Comparison of ENCODE assay signal across 11 cellular contexts in genomic region chrX:137428251-137428661, GRCh38.
DNase-seq lines count a peak whose midpoint lies in the region; ATAC-seq, FAIRE-seq and TF ChIP-seq lines count a peak whose summit lies in the region.
"Had no signal": no experiment of that assay in that cellular context is flagged by ENCODE, and none has a peak within 500 bp of the region (broad histone marks: within the 10 kb centered on the region; RNA-seq: fewer than 3 reads in every experiment).

No MANE protein-coding gene starts in this region.

- peak overlapping the region; percentile 66 for H3K4me3 Mint-ChIP-seq in activated CD4-positive, alpha-beta T cell treated with anti-CD3 and anti-CD28 coated beads for 36 hours
- peak overlapping the region; percentile 83 to 88 for H3K4me3 Mint-ChIP-seq in stimulated activated naive CD8-positive, alpha-beta T cell treated with anti-CD3 and anti-CD28 coated beads, Interleukin-15, amount 100 ng/mL, for 72 hours

- no peaks in the 10 kb centered on the region for H3K36me3 ChIP-seq in ascending aorta
- H3K36me3 ChIP-seq in kidney (ENCODE audit: control insufficient read depth in 1 of 2, insufficient read depth in 2 of 2, low read length in 2 of 2): no peaks in the 10 kb centered on the region

- no peak overlapping the region for H3K9ac ChIP-seq in kidney (ENCODE audit: low read length in 2 of 2)

- H3K27me3 ChIP-seq in ascending aorta: peaks cover 29% of the 10 kb centered on the region

- peaks cover 4% of the 10 kb centered on the region for H3K4me1 Mint-ChIP-seq in activated CD4-positive, alpha-beta T cell treated with anti-CD3 and anti-CD28 coated beads for 36 hours
- H3K4me1 Mint-ChIP-seq in stimulated activated naive CD8-positive, alpha-beta T cell treated with anti-CD3 and anti-CD28 coated beads, Interleukin-15, amount 100 ng/mL, for 72 hours: peaks cover 19% of the 10 kb centered on the region

- no peaks in the 10 kb centered on the region for H3K9me3 ChIP-seq in ascending aorta
- H3K9me3 ChIP-seq in kidney (ENCODE audit: control insufficient read depth in 1 of 2, low read length in 2 of 2): no peaks in the 10 kb centered on the region

- H3K4me3 ChIP-seq in ascending aorta (peak overlapping the region; percentile 45 to 63), kidney (ENCODE audit: low read length in 2 of 2) (peak overlapping the region; percentile 18 to 47)

- POLR2A ChIA-PET in activated CD4-positive, alpha-beta T cell treated with anti-CD3 and anti-CD28 coated beads for 36 hours (lab: Charles Lee): no interaction called here

- H3K27ac ChIP-seq in ascending aorta (no peak overlapping the region), kidney (ENCODE audit: low read depth in 2 of 2, low read length in 2 of 2) (no peak overlapping the region)
- H3K27ac ChIP-seq: C4-2B had no signal

- FAIRE-seq in kidney (lab: Jason Lieb, UNC): no peak

- intact Hi-C loops in activated CD4-positive, alpha-beta T cell treated with anti-CD3 and anti-CD28 coated beads for 36 hours (cut with DNase I, micrococcal nuclease): loop anchor here in 1 of 2 experiments (5.0 kb wide), 1 partner anchor 139 kb away; the partner anchor contains the start of gene ZIC3
- intact Hi-C loops in ascending aorta (cut with DNase I): no loop called here
- intact Hi-C loops in kidney (cut with DNase I): no loop called here

- ATAC-seq in activated CD4-positive, alpha-beta T cell treated with anti-CD3 and anti-CD28 coated beads for 36 hours: no peak
- ATAC-seq in stimulated activated naive CD8-positive, alpha-beta T cell treated with anti-CD3 and anti-CD28 coated beads, Interleukin-15, amount 100 ng/mL, for 72 hours: peak; percentile 50

- peak; percentile 7 for DNase-seq in activated CD4-positive, alpha-beta T cell treated with anti-CD3 and anti-CD28 coated beads for 36 hours
- no peak for DNase-seq in activated CD4-positive, alpha-beta T cell treated with anti-CD3 and anti-CD28 coated beads for 1 hour
- DNase-seq in ascending aorta (ENCODE audit: low spot score in 2 of 2) (no peak), kidney (peak; percentile 41), COR-L47 (lab: John Stamatoyannopoulos, UW) (no peak), hypothalamus (lab: John Stamatoyannopoulos, UW) (no peak), retina (no peak)
- peak in 1 of 2 donors; percentile 9 for DNase-seq in stimulated activated naive CD8-positive, alpha-beta T cell treated with anti-CD3 and anti-CD28 coated beads, Interleukin-15, amount 100 ng/mL, for 72 hours
- DNase-seq: activated gamma-delta T cell treated with Interleukin-2 at 50 U/mL for 16 hours, NCI-H1092 had no signal

- no peak overlapping the region for H3K27ac Mint-ChIP-seq in activated CD4-positive, alpha-beta T cell treated with anti-CD3 and anti-CD28 coated beads for 36 hours
- no peak overlapping the region for H3K27ac Mint-ChIP-seq in stimulated activated naive CD8-positive, alpha-beta T cell treated with anti-CD3 and anti-CD28 coated beads, Interleukin-15, amount 100 ng/mL, for 72 hours

- CTCF ChIA-PET in activated CD4-positive, alpha-beta T cell treated with anti-CD3 and anti-CD28 coated beads for 36 hours (lab: Charles Lee): no interaction called here

- no peaks in the 10 kb centered on the region for H3K36me3 Mint-ChIP-seq in activated CD4-positive, alpha-beta T cell treated with anti-CD3 and anti-CD28 coated beads for 36 hours (ENCODE audit: low read depth)

- H3K27me3 Mint-ChIP-seq in activated CD4-positive, alpha-beta T cell treated with anti-CD3 and anti-CD28 coated beads for 36 hours: peaks cover 53% of the 10 kb centered on the region
- peaks cover 86% of the 10 kb centered on the region for H3K27me3 Mint-ChIP-seq in stimulated activated naive CD8-positive, alpha-beta T cell treated with anti-CD3 and anti-CD28 coated beads, Interleukin-15, amount 100 ng/mL, for 72 hours

- H3K9me3 Mint-ChIP-seq in activated CD4-positive, alpha-beta T cell treated with anti-CD3 and anti-CD28 coated beads for 36 hours (ENCODE audit: low read depth): no peaks in the 10 kb centered on the region
- no peaks in the 10 kb centered on the region for H3K9me3 Mint-ChIP-seq in stimulated activated naive CD8-positive, alpha-beta T cell treated with anti-CD3 and anti-CD28 coated beads, Interleukin-15, amount 100 ng/mL, for 72 hours

- TF ChIP-seq CTCF in ascending aorta (IDR thresholded peaks at IDR 0.05) (no peak), kidney (IDR thresholded peaks at IDR 0.05; ENCODE audit: borderline replicate concordance, extremely low read depth, insufficient read depth) (no peak)

- H3K4me1 ChIP-seq in ascending aorta: peaks cover 2 to 4% of the 10 kb centered on the region in 2 donors
- peaks cover 0 to 6% of the 10 kb centered on the region in 2 donors for H3K4me1 ChIP-seq in kidney (ENCODE audit: control insufficient read depth in 1 of 2, insufficient read depth in 1 of 2, low read depth in 1 of 2, low read length in 2 of 2)

Comparison
In these comparisons a context has a peak if more than half of its experiments do, and no peak if none do; other contexts are left out.
1. DNase-seq: peak in activated CD4-positive, alpha-beta T cell treated with anti-CD3 and anti-CD28 coated beads for 36 hours (single experiment) and kidney (single experiment); none in activated CD4-positive, alpha-beta T cell treated with anti-CD3 and anti-CD28 coated beads for 1 hour (single experiment), ascending aorta (0 of 2), COR-L47 (single experiment), hypothalamus (0 of 51) and retina (single experiment).